In genomic region chr5:140967226-140967893, GRCh38 we compare ENCODE assay signal across 13 cellular contexts. TPM values are rescaled to one million over a fixed set of nuclear protein-coding genes. Genes with fewer than 3 reads are reported as not detected.
A peak's percentile ranks its signal among the peaks of the same experiment; 100 is the strongest.
DNase-seq lines count a peak whose midpoint lies in the region; ATAC-seq, FAIRE-seq and TF ChIP-seq lines count a peak whose summit lies in the region.
"Had no signal": no experiment of that assay in that cellular context is flagged by ENCODE, and none has a peak within 500 bp of the region (broad histone marks: within the 10 kb centered on the region; RNA-seq: fewer than 3 reads in every experiment).

No MANE protein-coding gene starts in this region.

- POLR2A ChIA-PET in H1 (lab: Charles Lee; ENCODE audit: partially characterized antibody), result interaction anchor here (0.9 to 13.7 kb wide), 9 partner anchors 9 to 91 kb away, joined by 3 to 123 read pairs (median 9); partner anchors contain the start of gene PCDHAC1

- H3K23ac ChIP-seq in H1 (ENCODE audit: insufficient read length), result no peak overlapping the region
- peak overlapping the region in 1 of 2 experiments; percentile 23 for H3K23ac ChIP-seq in mesenchymal stem cell (ENCODE audit: low read length in 2 of 2)

- H4K91ac ChIP-seq in H1 (replicated peaks; ENCODE audit: insufficient read length, low read length) (peak overlapping the region; percentile 67), mesenchymal stem cell (ENCODE audit: low read length) (no peak overlapping the region)

- 41% methylated on average over 34 of the region's 34 CpGs; no CpG with 5 or more reads in 1 of the 2 experiments for WGBS in H1 (ENCODE audit: extremely low coverage in 1 of 2, insufficient coverage in 1 of 2, insufficient read length in 1 of 2, insufficient replicate concordance in 2 of 2, low coverage in 1 of 2, low lambda C conversion rate in 2 of 2, missing lambda C conversion rate in 1 of 2), 2 experiments
- 48% methylated on average over 34 of the region's 34 CpGs for WGBS in mesenchymal stem cell
- 24 to 66% (median 25%) methylated on average over 8 to 34 of the region's 34 CpGs for WGBS in adrenal gland, 4 donors

- H3K4me1 ChIP-seq in NT2/D1 (ENCODE audit: insufficient read depth, insufficient read length) (no peaks in the 10 kb centered on the region), H1 (replicated peaks in 1 of 4; ENCODE audit: control insufficient read depth in 3 of 4, insufficient read depth in 4 of 4, low read length in 3 of 4) (peaks cover 2 to 15% (median 7%) of the 10 kb centered on the region in 4 experiments; a peak in 5 of 7 replicates), mesenchymal stem cell (ENCODE audit: control insufficient read depth, insufficient read depth, low read depth, low read length) (peaks cover 13% of the 10 kb centered on the region), subcutaneous abdominal adipose tissue (ENCODE audit: control insufficient read depth in 5 of 5, insufficient read depth in 5 of 5, low read length in 5 of 5) (peaks cover 3 to 19% (median 18%) of the 10 kb centered on the region in 5 donors), adrenal gland (replicated peaks in 1 of 2) (no peaks in the 10 kb centered on the region)

- TF ChIP-seq CTCF in H1 (IDR thresholded peaks at IDR 0.05; ENCODE audit: control extremely low read depth in 1 of 3, insufficient read depth in 1 of 3, low read depth in 1 of 3, low read length in 3 of 3) (no peak), adrenal gland (IDR thresholded peaks at IDR 0.05) (no peak)

- no peak overlapping the region for H2BK120ac ChIP-seq in H1 (replicated peaks; ENCODE audit: low read depth, low read length)
- H2BK120ac ChIP-seq in mesenchymal stem cell (ENCODE audit: low read depth, low read length), result no peak overlapping the region

- H2AFZ ChIP-seq in H1 (ENCODE audit: low read length) (peak overlapping the region; percentile 39; the same call in 1 of the 2 replicates), mesenchymal stem cell (ENCODE audit: low read depth, low read length) (no peak overlapping the region)

- peak overlapping the region; percentile 69 for H4K8ac ChIP-seq in H1 (ENCODE audit: extremely low read depth, insufficient read depth, low read length)
- H4K8ac ChIP-seq in mesenchymal stem cell (ENCODE audit: low read length), result no peak overlapping the region

- TF ChIP-seq POLR2A in H1 (IDR thresholded peaks at IDR 0.05; ENCODE audit: control extremely low read depth in 1 of 2, low read depth in 2 of 2, low read length in 2 of 2), result no peak
- no peak for TF ChIP-seq POLR2A in adrenal gland (IDR thresholded peaks at IDR 0.05)

- peak overlapping the region; percentile 78 to 100 for H3K4me2 ChIP-seq in H1 (ENCODE audit: insufficient read depth in 1 of 2, low read depth in 2 of 2, low read length in 2 of 2)
- peak overlapping the region; percentile 97 for H3K4me2 ChIP-seq in mesenchymal stem cell (ENCODE audit: low read length, poor library complexity, severe bottlenecking)

- TF ChIP-seq EP300 in H1 (IDR thresholded peaks at IDR 0.05; ENCODE audit: borderline replicate concordance in 1 of 2, low read depth in 2 of 2, low read length in 2 of 2), result no peak

- no peak for ATAC-seq in GM18502 (IDR thresholded peaks at IDR 0.05; ENCODE audit: poor library complexity, unreplicated experiment)
- ATAC-seq: CD8-positive, alpha-beta T cell had no signal

- H4K20me1 ChIP-seq in H1 (replicated peaks in 1 of 2; ENCODE audit: control insufficient read depth in 1 of 2, insufficient read depth in 2 of 2, low read length in 2 of 2), result peaks cover 9 to 16% of the 10 kb centered on the region in 2 experiments

- H3K79me2 ChIP-seq in H1 (ENCODE audit: control insufficient read depth in 1 of 2, insufficient read depth in 2 of 2, low read length in 2 of 2), result peaks cover 0 to 3% of the 10 kb centered on the region in 2 experiments; a peak in 1 of 4 replicates

- FAIRE-seq in H1 (lab: Jason Lieb, UNC), result no peak

- no peak overlapping the region for H3K56ac ChIP-seq in H1 (replicated peaks; ENCODE audit: insufficient read length, low read depth, low read length)

- no peak overlapping the region for H4K5ac ChIP-seq in H1 (ENCODE audit: insufficient read length, low read depth, low read length)

- DNase-seq in NT2/D1 (ENCODE audit: low read depth, low spot score) (no peak), H1 (ENCODE audit: low read depth in 1 of 2, low spot score in 2 of 2) (peak in 1 of 2 experiments; percentile 60), mesenchymal stem cell (no peak), adrenal gland (no peak), NCI-H2081 (lab: John Stamatoyannopoulos, UW) (no peak)
- no peak for DNase-seq in stimulated activated naive CD4-positive, alpha-beta T cell (lab: John Stamatoyannopoulos, UW)
- DNase-seq: activated CD4-positive, alpha-beta T cell treated with anti-CD3 and anti-CD28 coated beads for 4 hours; activated gamma-delta T cell; CD8-positive, alpha-beta T cell; stimulated activated CD4-positive, alpha-beta T cell treated with anti-CD3 and anti-CD28 coated beads, Interleukin-2, amount 100 ng/mL, for 48 hours had no signal

- H2BK12ac ChIP-seq in H1 (ENCODE audit: low read depth, low read length), result peak overlapping the region; percentile 93; the same call in 1 of the 2 replicates
- H2BK12ac ChIP-seq in mesenchymal stem cell (ENCODE audit: low read length in 2 of 2), result no peak overlapping the region

- H3K18ac ChIP-seq in H1 (ENCODE audit: extremely low read depth, low read length) (peak overlapping the region; percentile 49; the same call in 1 of the 2 replicates), mesenchymal stem cell (ENCODE audit: low read depth in 1 of 2, low read length in 2 of 2) (no peak overlapping the region)

- H2BK5ac ChIP-seq in H1 (ENCODE audit: low read depth, low read length), result peak overlapping the region; percentile 57; the same call in 1 of the 2 replicates
- no peak overlapping the region for H2BK5ac ChIP-seq in mesenchymal stem cell (ENCODE audit: low read depth, low read length, poor library complexity, severe bottlenecking)

- no peaks in the 10 kb centered on the region for H3K79me1 ChIP-seq in H1 (ENCODE audit: low read depth, low read length)
- no peaks in the 10 kb centered on the region for H3K79me1 ChIP-seq in mesenchymal stem cell (replicated peaks; ENCODE audit: low read length, poor library complexity, severe bottlenecking)

- H2BK20ac ChIP-seq in H1 (ENCODE audit: low read length), result peak overlapping the region; percentile 64

- H3K14ac ChIP-seq in H1 (ENCODE audit: insufficient read length) (no peak overlapping the region), mesenchymal stem cell (ENCODE audit: low read length in 2 of 2) (no peak overlapping the region)

- H3K4me3 ChIP-seq in NT2/D1 (ENCODE audit: insufficient read length, low read depth), result peak overlapping the region; percentile 56
- peak overlapping the region; percentile 76 to 96 (median 92) for H3K4me3 ChIP-seq in H1 (ENCODE audit: extremely low read depth in 1 of 4, insufficient read depth in 2 of 4, low read depth in 3 of 4, low read length in 4 of 4)
- H3K4me3 ChIP-seq in mesenchymal stem cell (ENCODE audit: insufficient read depth in 1 of 2, low read depth in 1 of 2, low read length in 2 of 2), result peak overlapping the region in 1 of 2 experiments; percentile 18
- H3K4me3 ChIP-seq in subcutaneous abdominal adipose tissue (ENCODE audit: low read depth in 1 of 5, low read length in 5 of 5), result peak overlapping the region in 4 of 5 donors; percentile 66 to 79 (median 74)
- H3K4me3 ChIP-seq in adrenal gland, result peak overlapping the region in 1 of 4 donors; percentile 67

- peaks cover 39% of the 10 kb centered on the region for H3K27me3 ChIP-seq in NT2/D1 (ENCODE audit: insufficient read depth, insufficient read length)
- H3K27me3 ChIP-seq in H1 (replicated peaks in 1 of 4; ENCODE audit: control insufficient read depth in 3 of 4, extremely low read depth in 1 of 4, insufficient read depth in 3 of 4, low read length in 3 of 4), result peaks cover 2 to 27% (median 20%) of the 10 kb centered on the region in 4 experiments
- H3K27me3 ChIP-seq in mesenchymal stem cell (ENCODE audit: control insufficient read depth in 1 of 2, insufficient read depth in 1 of 2, low read length in 2 of 2), result peaks cover 13 to 40% of the 10 kb centered on the region in 2 experiments
- H3K27me3 ChIP-seq in subcutaneous abdominal adipose tissue (ENCODE audit: control insufficient read depth in 5 of 5, insufficient read depth in 4 of 5, low read length in 5 of 5), result peaks cover 8 to 22% (median 15%) of the 10 kb centered on the region in 5 donors
- H3K27me3 ChIP-seq in adrenal gland, result peaks cover 16% of the 10 kb centered on the region

- H3K27ac ChIP-seq in H1 (ENCODE audit: low read depth, low read length) (no peak overlapping the region), mesenchymal stem cell (ENCODE audit: low read length, poor library complexity, severe bottlenecking) (no peak overlapping the region), subcutaneous abdominal adipose tissue (ENCODE audit: low read depth, low read length) (no peak overlapping the region), adrenal gland (peak overlapping the region in 1 of 5 donors; percentile 54)

- no peak; a peak in 1 of 4 replicates for TF ChIP-seq RAD21 in H1 (IDR thresholded peaks at IDR 0.05 in 1 of 2, conservative IDR thresholded peaks at IDR 0.05 in 1 of 2; ENCODE audit: low read depth in 2 of 2, low read length in 2 of 2)

- H3K4ac ChIP-seq in H1 (replicated peaks; ENCODE audit: insufficient read length, low read depth, low read length) (no peak overlapping the region), mesenchymal stem cell (ENCODE audit: low read depth in 1 of 2, low read length in 2 of 2) (no peak overlapping the region)

- no peak overlapping the region for H2AK5ac ChIP-seq in H1 (ENCODE audit: low read depth, low read length)
- no peak overlapping the region for H2AK5ac ChIP-seq in mesenchymal stem cell (ENCODE audit: low read length, severe bottlenecking)

- CTCF ChIA-PET in H1 (lab: Charles Lee; ENCODE audit: partially characterized antibody), result interaction anchor here (1.0 to 5.7 kb wide), 21 partner anchors 11 to 93 kb away, joined by 3 to 56 read pairs (median 8); partner anchors contain the start of genes PCDHA12, PCDHA13 and PCDHAC1

- peak overlapping the region; percentile 63; the same call in 1 of the 2 replicates for H2BK15ac ChIP-seq in H1 (ENCODE audit: low read length)
- no peak overlapping the region for H2BK15ac ChIP-seq in mesenchymal stem cell (ENCODE audit: low read depth, poor library complexity, severe bottlenecking)

- H3K36me3 ChIP-seq in NT2/D1 (ENCODE audit: insufficient read depth, insufficient read length, low read length), result no peaks in the 10 kb centered on the region
- H3K36me3 ChIP-seq in H1 (ENCODE audit: control insufficient read depth in 2 of 4, insufficient read depth in 4 of 4, low read length in 3 of 4), result no peaks in the 10 kb centered on the region
- peaks cover 0 to 12% of the 10 kb centered on the region in 2 experiments for H3K36me3 ChIP-seq in mesenchymal stem cell (ENCODE audit: control insufficient read depth in 1 of 2, insufficient read depth in 2 of 2, low read depth in 1 of 2, low read length in 2 of 2)
- H3K36me3 ChIP-seq in subcutaneous abdominal adipose tissue (ENCODE audit: control insufficient read depth in 5 of 5, insufficient read depth in 5 of 5, low read length in 5 of 5), result no peaks in the 10 kb centered on the region
- no peaks in the 10 kb centered on the region for H3K36me3 ChIP-seq in adrenal gland (replicated peaks in 1 of 2)

- H3K9ac ChIP-seq in NT2/D1 (ENCODE audit: insufficient read length, low read depth), result peak overlapping the region; percentile 66
- H3K9ac ChIP-seq in H1 (replicated peaks in 1 of 4; ENCODE audit: extremely low read depth in 1 of 4, low read depth in 3 of 4, low read length in 3 of 4), result peak overlapping the region in 2 of 4 experiments; percentile 43 to 60; a peak in 5 of 7 replicates
- H3K9ac ChIP-seq in mesenchymal stem cell (ENCODE audit: low read length), result no peak overlapping the region
- no peak overlapping the region for H3K9ac ChIP-seq in subcutaneous abdominal adipose tissue (ENCODE audit: low read length in 5 of 5)

- no peaks in the 10 kb centered on the region for H3K9me3 ChIP-seq in NT2/D1 (ENCODE audit: insufficient read depth, low read length)
- H3K9me3 ChIP-seq in H1 (ENCODE audit: insufficient read depth in 2 of 2, low read depth in 1 of 2, low read length in 1 of 2), result no peaks in the 10 kb centered on the region
- H3K9me3 ChIP-seq in mesenchymal stem cell (ENCODE audit: control insufficient read depth, low read length), result no peaks in the 10 kb centered on the region
- H3K9me3 ChIP-seq in subcutaneous abdominal adipose tissue (ENCODE audit: control insufficient read depth in 5 of 5, low read length in 5 of 5), result no peaks in the 10 kb centered on the region
- H3K9me3 ChIP-seq in adrenal gland (replicated peaks in 1 of 3), result no peaks in the 10 kb centered on the region

- intact Hi-C loops in adrenal gland (cut with DNase I), result no loop called here

- peaks cover 15% of the 10 kb centered on the region for H3K23me2 ChIP-seq in H1 (ENCODE audit: low read depth, low read length)

RNA-seq across cellular contexts. Expression of gene PCDHAC2, which starts 1.1 kb away (rescaled TPM):
- 3.7 and 4.9 TPM in 2 replicates for total RNA-seq in H1 (2021; fragmentation: NEBNext Ultra II Directional; extraction: Animal tissue kit (Norgen Biotek cat#: 25700))
- polyA plus RNA-seq in H1 (2011; rRNA removed) (4.6 and 5.0 TPM in 2 replicates), adrenal gland (1 to 10 TPM in 1 of 3 donors, under 1 TPM in 2; 0.07 to 6.5 (median 0.32) TPM)
- 3.9 TPM for polyA plus RNA-seq in H1 (2011; cell fraction: cytosol; rRNA removed)
- 6.7 TPM for polyA plus RNA-seq in H1 (2011; cell fraction: nucleus; rRNA removed)
- 1.9 to 4.4 TPM (median 3.2 TPM) in 4 replicates for polyA plus RNA-seq in H1 (2012, experiment 1 of 2)
- polyA plus RNA-seq in H1 (2012, experiment 2 of 2), result 0.70 TPM
- polyA plus RNA-seq in H1 (2013, experiment 1 of 2), result 20.4 TPM
- polyA plus RNA-seq in H1 (2013, experiment 2 of 2), result 23.0 TPM
- polyA minus RNA-seq in H1 (2011; rRNA and poly(A)+ RNA removed), result 16.8 and 20.7 TPM in 2 replicates
- 8.4 TPM for polyA minus RNA-seq in H1 (2011; cell fraction: cytosol; rRNA and poly(A)+ RNA removed)
- 26.9 TPM for polyA minus RNA-seq in H1 (2011; cell fraction: nucleus; rRNA and poly(A)+ RNA removed)
- 8.2 TPM for polyA plus RNA-seq in mesenchymal stem cell (2013, experiment 1 of 2)
- 1.8 TPM for polyA plus RNA-seq in mesenchymal stem cell (2013, experiment 2 of 2)
- total RNA-seq in adrenal gland, result 1 to 10 TPM in 5 of 8 donors, under 1 TPM in 3; 0.30 to 6.1 (median 1.1) TPM
- total RNA-seq: CD8-positive, alpha-beta T cell; natural killer cell treated with Interleukin-12 subunit alpha and Interleukin-12 subunit beta and Interleukin-15 and Interleukin-18, amount 100 ng/mL, for 72 hours had no signal

RNA-seq across cellular contexts. Expression of gene PCDHAC1, which starts 41.3 kb away (rescaled TPM):
- total RNA-seq in H1 (2021; fragmentation: NEBNext Ultra II Directional; extraction: Animal tissue kit (Norgen Biotek cat#: 25700)), result 4.5 and 5.0 TPM in 2 replicates
- 2.2 and 2.4 TPM in 2 replicates for polyA plus RNA-seq in H1 (2011; rRNA removed)
- 2.1 TPM for polyA plus RNA-seq in H1 (2011; cell fraction: cytosol; rRNA removed)
- polyA plus RNA-seq in H1 (2011; cell fraction: nucleus; rRNA removed), result 5.7 TPM
- polyA plus RNA-seq in H1 (2012, experiment 1 of 2), result 1.5 to 2.8 TPM (median 2.2 TPM) in 4 replicates
- polyA plus RNA-seq in H1 (2012, experiment 2 of 2), result 0.39 TPM
- polyA plus RNA-seq in H1 (2013, experiment 1 of 2), result 3.1 TPM
- polyA plus RNA-seq in H1 (2013, experiment 2 of 2), result 3.1 TPM
- 24.1 and 26.3 TPM in 2 replicates for polyA minus RNA-seq in H1 (2011; rRNA and poly(A)+ RNA removed)
- polyA minus RNA-seq in H1 (2011; cell fraction: cytosol; rRNA and poly(A)+ RNA removed), result 10.3 TPM
- 24.4 TPM for polyA minus RNA-seq in H1 (2011; cell fraction: nucleus; rRNA and poly(A)+ RNA removed)
- 0.58 TPM for polyA plus RNA-seq in mesenchymal stem cell (2013, experiment 1 of 2)
- polyA plus RNA-seq in mesenchymal stem cell (2013, experiment 2 of 2), result 0.59 TPM
- 1 to 10 TPM in 2 of 8 donors, under 1 TPM in 6; 0.29 to 1.4 (median 0.77) TPM for total RNA-seq in adrenal gland
- under 1 TPM; 0.10 to 0.81 (median 0.16) TPM for polyA plus RNA-seq in adrenal gland
- total RNA-seq: CD8-positive, alpha-beta T cell; natural killer cell treated with Interleukin-12 subunit alpha and Interleukin-12 subunit beta and Interleukin-15 and Interleukin-18, amount 100 ng/mL, for 72 hours had no signal
